In the genomic region with DNA sequence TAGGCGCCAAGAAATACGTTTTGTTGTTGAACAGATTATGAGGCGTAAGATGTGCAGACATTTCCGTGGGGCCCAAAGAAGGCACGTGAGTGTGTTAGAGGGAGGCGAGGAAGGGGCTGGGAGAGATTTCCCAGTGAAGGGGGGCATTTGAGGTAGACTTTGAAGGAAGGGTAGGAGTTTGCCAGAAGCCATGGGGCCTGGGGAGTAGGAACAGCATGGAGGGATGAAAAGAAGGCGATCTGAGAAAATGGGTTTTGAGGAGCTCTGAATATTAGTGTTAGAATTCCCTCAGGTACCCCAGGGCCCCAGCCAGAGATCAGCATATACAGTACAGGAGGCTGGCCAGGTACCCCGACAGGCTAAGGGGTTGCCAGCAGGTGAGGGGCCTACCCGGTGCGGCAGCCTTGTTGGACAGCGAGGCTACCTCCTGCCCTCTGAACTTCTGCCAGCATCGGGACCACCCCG, we compare ENCODE assay signal across 1 cellular context.
TF ChIP-seq lines count a peak whose summit lies in the region.

No MANE protein-coding gene starts in this region.

TF ChIP-seq in HCT116, 20 proteins besides CTCF, POLR2A, EP300 and RAD21 (continued from another document):
- TF ChIP-seq EZH2phosphoT487 (IDR thresholded peaks at IDR 0.05; ENCODE audit: borderline replicate concordance) (no peak), SP1 (IDR thresholded peaks at IDR 0.05; ENCODE audit: low read depth) (no peak)
